ENCODE assay signal across 29 cellular contexts in the genomic region with DNA sequence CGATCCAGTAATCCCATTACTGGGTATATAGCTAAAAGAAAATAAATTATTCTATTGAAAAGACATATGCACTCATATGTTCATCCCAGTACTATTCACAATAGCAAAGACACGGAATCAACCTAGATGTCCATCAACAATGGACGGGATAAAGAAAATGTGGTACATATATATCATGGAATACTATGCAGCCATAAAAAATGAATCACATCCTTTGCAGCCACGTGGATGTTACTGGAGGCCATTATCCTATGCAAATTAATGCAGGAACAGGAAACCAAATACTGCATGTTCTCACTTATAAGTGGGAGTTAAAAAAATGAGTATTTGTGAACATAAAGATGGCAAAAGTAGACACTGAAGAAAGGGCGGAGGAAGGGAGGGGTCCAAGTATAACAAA. TPM values are rescaled to one million over a fixed set of nuclear protein-coding genes. Genes with fewer than 3 reads are reported as not detected.
"Had no signal": no experiment of that assay in that cellular context is flagged by ENCODE, and none has a peak within 500 bp of the region (broad histone marks: within the 10 kb centered on the region; RNA-seq: fewer than 3 reads in every experiment).

No MANE protein-coding gene starts in this region.

- DNase-seq: stimulated activated CD4-positive, alpha-beta T cell treated with anti-CD3 and anti-CD28 coated beads, Interleukin-2, amount 100 ng/mL, for 48 hours; stimulated activated CD4-positive, alpha-beta T cell treated with anti-CD3 and anti-CD28 coated beads, Interleukin-4, amount 100 ng/mL, for 1 hour; stimulated activated CD4-positive, alpha-beta T cell treated with anti-CD3 and anti-CD28 coated beads, Interleukin-4, amount 100 ng/mL, for 24 hours; stimulated activated CD4-positive, alpha-beta T cell treated with anti-CD3 and anti-CD28 coated beads, Interleukin-4, amount 100 ng/mL, for 4 hours; stimulated activated CD8-positive, alpha-beta memory T cell treated with anti-CD3 and anti-CD28 coated beads, Interleukin-4, amount 100 ng/mL, for 48 hours; stimulated activated naive B cell treated with anti-CD40 and anti-IgM and Interleukin-4, amounts not matched to agents 10 μg/mL and 1 μg/mL and 100 μg/mL, for 72 hours; stimulated activated naive CD4-positive, alpha-beta T cell; stimulated activated naive CD4-positive, alpha-beta T cell treated with Interleukin-2 at 50 U/mL for 16 hours; stimulated activated naive CD8-positive, alpha-beta T cell treated with anti-CD3 and anti-CD28 coated beads, Interleukin-15, amount 100 ng/mL, for 72 hours; stimulated activated naive CD8-positive, alpha-beta T cell treated with anti-CD3 and anti-CD28 coated beads, Interleukin-15, Interleukin-2, amounts not matched to agents 100 U/mL and 50 U/mL, for 24 hours; stomach; substantia nigra; testis; thyroid gland; tibial artery; transverse colon; trophoblast cell; upper lobe of left lung; upper lobe of right lung; uterus had no signal

- H3K27me3 ChIP-seq: stomach, suprapubic skin, testis, thyroid gland, tibial artery, tibial nerve, transverse colon, upper lobe of left lung, upper lobe of right lung, uterus, vagina had no signal

- FAIRE-seq: urothelium cell line had no signal

- H3K27ac ChIP-seq: stomach, suprapubic skin, testis, thoracic aorta, thyroid gland, tibial artery, tibial nerve, transverse colon, upper lobe of left lung, upper lobe of right lung, uterus, vagina had no signal

- H3K9me3 ChIP-seq: testis, thyroid gland, uterus had no signal

- H3K36me3 ChIP-seq: stomach, suprapubic skin, thoracic aorta, thyroid gland, tibial artery, tibial nerve, transverse colon, upper lobe of left lung, upper lobe of right lung, uterus, vagina had no signal

- ATAC-seq: stimulated activated effector memory CD8-positive, alpha-beta T cell treated with anti-CD3 and anti-CD28 coated beads, Interleukin-12 subunit alpha, Interleukin-12 subunit beta, amount 100 ng/mL, for 72 hours; stimulated activated memory B cell treated with anti-CD40 and anti-IgM and Interleukin-4, amounts not matched to agents 10 μg/mL and 1 μg/mL and 100 μg/mL, for 72 hours; stimulated activated naive B cell treated with anti-CD40 and anti-IgM and Interleukin-4, amounts not matched to agents 10 μg/mL and 1 μg/mL and 100 μg/mL, for 72 hours; stimulated activated naive CD8-positive, alpha-beta T cell treated with anti-CD3 and anti-CD28 coated beads, Interleukin-15, amount 100 ng/mL, for 72 hours; stimulated activated naive CD8-positive, alpha-beta T cell treated with anti-CD3 and anti-CD28 coated beads, Interleukin-15, Interleukin-2, amounts not matched to agents 100 U/mL and 50 U/mL, for 24 hours; upper lobe of right lung had no signal

- H3K4me3 ChIP-seq: stomach, suprapubic skin, testis, thoracic aorta, thyroid gland, tibial artery, tibial nerve, transverse colon, upper lobe of left lung, upper lobe of right lung, uterus, vagina had no signal

- H3K4me1 ChIP-seq: stomach, suprapubic skin, testis, thyroid gland, tibial artery, tibial nerve, transverse colon, upper lobe of left lung, upper lobe of right lung, uterus, vagina had no signal

RNA-seq across cellular contexts. Expression of gene IRGM, which starts 16.6 kb away (rescaled TPM):
- total RNA-seq: suprapubic skin, temporal lobe, thoracic aorta, tibial nerve, upper lobe of right lung, urinary bladder had no signal
- polyA plus RNA-seq: stomach had no signal
